11 cellular contexts compared by ENCODE assay signal in genomic region chr2:160376576-160376975, GRCh38.
DNase-seq lines count a peak whose midpoint lies in the region; ATAC-seq and TF ChIP-seq lines count a peak whose summit lies in the region.
"Had no signal": no experiment of that assay in that cellular context is flagged by ENCODE, and none has a peak within 500 bp of the region (broad histone marks: within the 10 kb centered on the region; RNA-seq: fewer than 3 reads in every experiment).

No MANE protein-coding gene starts in this region.

- no peak overlapping the region for H3K9ac ChIP-seq in H9 (ENCODE audit: extremely low read depth, insufficient read length, low read length)

- no peak overlapping the region for H3K4me3 Mint-ChIP-seq in H9
- H3K4me3 Mint-ChIP-seq in glutamatergic neuron (ENCODE audit: unreplicated experiment): no peak overlapping the region

- H3K27me3 ChIP-seq in H9 (ENCODE audit: insufficient read depth, low read length) (no peaks in the 10 kb centered on the region), heart left ventricle (no peaks in the 10 kb centered on the region), gastrocnemius medialis (no peaks in the 10 kb centered on the region)
- H3K27me3 ChIP-seq: body of pancreas had no signal

- no peak overlapping the region for H4K8ac ChIP-seq in H9 (replicated peaks; ENCODE audit: insufficient read length, low read depth, low read length)

- H2AK5ac ChIP-seq in H9 (ENCODE audit: insufficient read length, low read length): no peak overlapping the region

- in situ Hi-C loops in gastrocnemius medialis (cut with MboI; ENCODE audit: low sequenced_read_pairs in 4 of 4): loop anchor here in 1 of 4 donors (25.0 kb wide), 1 partner anchor 111 kb away; the partner anchor contains the start of gene RBMS1

- H3K23ac ChIP-seq in H9 (ENCODE audit: insufficient read length, low read depth, low read length): no peak overlapping the region

- H4K91ac ChIP-seq in H9 (ENCODE audit: insufficient read length, low read depth, low read length): no peak overlapping the region

- no peaks in the 10 kb centered on the region for H4K20me1 ChIP-seq in H9 (ENCODE audit: control insufficient read depth, insufficient read depth, insufficient read length)

- no peak overlapping the region for H3K56ac ChIP-seq in H9 (ENCODE audit: insufficient read length, low read depth, low read length)

- no CpG with 5 or more reads among the region's 4 CpGs for WGBS in H9 (ENCODE audit: extremely low coverage, insufficient read length, low lambda C conversion rate)
- 37 to 54% (median 45%) methylated on average over 4 of the region's 4 CpGs for WGBS in heart left ventricle, 4 donors

- H2BK12ac ChIP-seq in H9 (ENCODE audit: insufficient read length, low read depth, low read length): no peak overlapping the region

- no peak overlapping the region for H3K4me2 ChIP-seq in H9 (ENCODE audit: insufficient read depth, insufficient read length, low read length)

- no peak overlapping the region for H4K5ac ChIP-seq in H9 (ENCODE audit: insufficient read length, low read depth, low read length)

- no peak overlapping the region for H3K14ac ChIP-seq in H9 (ENCODE audit: insufficient read depth, low read length)

- no peak overlapping the region for H2BK15ac ChIP-seq in H9 (ENCODE audit: low read depth, low read length)

- H3K4ac ChIP-seq in H9 (ENCODE audit: low read depth, low read length): no peak overlapping the region

- H3K36me3 ChIP-seq in heart left ventricle (no peaks in the 10 kb centered on the region), gastrocnemius medialis (no peaks in the 10 kb centered on the region)

- H2AFZ ChIP-seq in H9 (ENCODE audit: low read length): no peak overlapping the region

- ATAC-seq in heart left ventricle (peak in 1 of 4 donors; percentile 21), gastrocnemius medialis (no peak), GM19452 (IDR thresholded peaks at IDR 0.05; ENCODE audit: unreplicated experiment) (no peak)

- H3K36me3 Mint-ChIP-seq in H9 (ENCODE audit: insufficient read depth in 1 of 3, low read depth in 3 of 3) (peaks cover 0 to 4% (median 2%) of the 10 kb centered on the region in 3 experiments; a peak in 3 of 7 replicates), glutamatergic neuron (ENCODE audit: unreplicated experiment) (no peaks in the 10 kb centered on the region)

- H2BK20ac ChIP-seq in H9 (ENCODE audit: low read depth, low read length, poor library complexity, severe bottlenecking): no peak overlapping the region

- H3K79me2 ChIP-seq in H9 (ENCODE audit: insufficient read depth, low read length): peaks cover 10% of the 10 kb centered on the region; the same call in 1 of the 2 replicates

- TF ChIP-seq POLR2A in heart left ventricle (IDR thresholded peaks at IDR 0.05) (no peak), gastrocnemius medialis (IDR thresholded peaks at IDR 0.05) (no peak)

- H3K27ac Mint-ChIP-seq in H9 (peak overlapping the region in 2 of 3 experiments; percentile 44 to 98; a peak in 2 of 7 replicates), glutamatergic neuron (ENCODE audit: unreplicated experiment) (no peak overlapping the region)

- DNase-seq in H9: no peak
- peak; percentile 85 for DNase-seq in amniotic epithelial cell (ENCODE audit: low read depth)
- no peak for DNase-seq in heart left ventricle
- no peak for DNase-seq in gastrocnemius medialis
- DNase-seq in 8988T: no peak
- no peak for DNase-seq in T1000 (lab: John Stamatoyannopoulos, UW)
- no peak for DNase-seq in glutamatergic neuron
- DNase-seq: activated CD8-positive, alpha-beta memory T cell treated with anti-CD3 and anti-CD28 coated beads, Interleukin-2, amount 50 U/mL, for 4 hours; body of pancreas; NCI-H82 had no signal

- peak overlapping the region in 1 of 12 donors; percentile 18 for H3K4me3 ChIP-seq in heart left ventricle
- H3K4me3 ChIP-seq in gastrocnemius medialis: no peak overlapping the region
- H3K4me3 ChIP-seq: body of pancreas had no signal

- H3K4me1 Mint-ChIP-seq in H9: peaks cover 69 to 83% of the 10 kb centered on the region in 2 experiments
- H3K4me1 Mint-ChIP-seq in glutamatergic neuron (ENCODE audit: low read depth, unreplicated experiment): peaks cover 51% of the 10 kb centered on the region

- H3K9me3 Mint-ChIP-seq in H9 (no peaks in the 10 kb centered on the region), glutamatergic neuron (ENCODE audit: unreplicated experiment) (no peaks in the 10 kb centered on the region)

- no peak for TF ChIP-seq CTCF in H9 (conservative IDR thresholded peaks at IDR 0.05)
- TF ChIP-seq CTCF in heart left ventricle (IDR thresholded peaks at IDR 0.05): no peak
- no peak for TF ChIP-seq CTCF in gastrocnemius medialis (IDR thresholded peaks at IDR 0.05 in 4 of 5, conservative IDR thresholded peaks at IDR 0.05 in 1 of 5)
- TF ChIP-seq CTCF in glutamatergic neuron (IDR thresholded peaks at IDR 0.05; ENCODE audit: partially characterized antibody, unreplicated experiment): no peak

- H3K9me3 ChIP-seq in H9 (ENCODE audit: control insufficient read depth, low read depth, low read length) (no peaks in the 10 kb centered on the region), heart left ventricle (no peaks in the 10 kb centered on the region), gastrocnemius medialis (no peaks in the 10 kb centered on the region)
- H3K9me3 ChIP-seq: body of pancreas had no signal

- H3K27me3 Mint-ChIP-seq in H9 (ENCODE audit: low read depth) (no peaks in the 10 kb centered on the region), glutamatergic neuron (ENCODE audit: unreplicated experiment) (peaks cover 1% of the 10 kb centered on the region)

- H3K4me1 ChIP-seq in H9 (ENCODE audit: insufficient read depth, low read length) (peaks cover 7% of the 10 kb centered on the region), heart left ventricle (peaks cover 29 to 100% (median 98%) of the 10 kb centered on the region in 12 donors), gastrocnemius medialis (peaks cover 94 to 98% of the 10 kb centered on the region in 2 donors)

- H2BK5ac ChIP-seq in H9 (ENCODE audit: insufficient read length, low read length): no peak overlapping the region

- no peak overlapping the region for H3K27ac ChIP-seq in H9 (ENCODE audit: insufficient read length, low read depth, low read length)
- H3K27ac ChIP-seq in heart left ventricle: peak overlapping the region; percentile 35 to 92 (median 68)
- H3K27ac ChIP-seq in gastrocnemius medialis: peak overlapping the region in 3 of 4 donors; percentile 40 to 50 (median 44)

- intact Hi-C loops in heart left ventricle (cut with DNase I): loop anchor here in 1 of 10 donors (10.0 kb wide), 1 partner anchor 48 kb away; no protein-coding TSS in a partner anchor
- intact Hi-C loops in gastrocnemius medialis (cut with DNase I; ENCODE audit: low total_unique reads): no loop called here

- H3K18ac ChIP-seq in H9 (ENCODE audit: insufficient read length, low read depth, low read length): no peak overlapping the region

- no peak overlapping the region for H2BK120ac ChIP-seq in H9 (ENCODE audit: low read depth, low read length, poor library complexity, severe bottlenecking)

- no peaks in the 10 kb centered on the region for H3K79me1 ChIP-seq in H9 (ENCODE audit: insufficient read depth, low read depth, low read length, poor library complexity, severe bottlenecking)

- no peak overlapping the region for H3T11ph ChIP-seq in H9 (ENCODE audit: low read length)

- H3K23me2 ChIP-seq in H9 (ENCODE audit: insufficient read length, low read depth, low read length, poor library complexity, severe bottlenecking): no peaks in the 10 kb centered on the region
